14 cellular contexts compared by ENCODE assay signal in the genomic region with DNA sequence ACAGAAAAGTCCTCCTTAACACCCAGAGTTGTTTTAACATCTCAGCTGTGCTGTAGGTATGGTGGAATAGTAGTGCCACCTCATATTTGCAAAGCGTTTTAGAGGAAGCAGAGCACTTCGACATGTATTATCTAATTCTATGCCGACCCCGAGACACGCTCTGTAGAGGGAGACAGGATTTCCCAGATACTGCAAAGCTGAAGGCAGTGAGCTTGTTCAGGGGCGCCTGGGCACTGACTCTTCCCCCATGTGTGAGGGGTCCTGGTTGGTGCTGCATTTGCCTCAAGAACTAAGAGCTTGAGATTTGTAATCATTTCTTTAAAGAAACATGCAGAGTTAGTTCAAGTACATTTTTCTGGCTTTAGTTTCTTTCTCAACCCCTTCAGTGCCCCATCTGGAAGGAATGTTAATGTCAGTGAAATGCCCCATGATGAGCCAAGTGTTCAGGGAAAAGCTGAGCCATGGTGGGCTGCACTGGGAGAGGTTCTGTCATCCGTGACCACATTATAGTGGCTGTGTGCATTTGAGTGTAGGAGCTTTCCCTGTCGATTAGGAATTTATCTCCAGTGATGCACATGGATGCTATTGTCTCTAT.
DNase-seq lines count a peak whose midpoint lies in the region; ATAC-seq and TF ChIP-seq lines count a peak whose summit lies in the region.
"Had no signal": no experiment of that assay in that cellular context is flagged by ENCODE, and none has a peak within 500 bp of the region (broad histone marks: within the 10 kb centered on the region; RNA-seq: fewer than 3 reads in every experiment).

No MANE protein-coding gene starts in this region.

- no peak overlapping the region for H3K9ac ChIP-seq in neural progenitor cell

- peak; percentile 16 for DNase-seq in EL
- DNase-seq in RPMI7951 (ENCODE audit: low read depth): peak; percentile 13
- peak; percentile 10 for DNase-seq in fibroblast of mammary gland (ENCODE audit: low read depth)
- peak; percentile 44 for DNase-seq in neural progenitor cell (ENCODE audit: low spot score)
- DNase-seq in Calu3: no peak
- DNase-seq in T-helper 2 cell: no peak
- DNase-seq: activated CD4-positive, CD25-positive, alpha-beta regulatory T cell treated with anti-CD3 and anti-CD28 coated beads, Interleukin-2, amount 50 U/mL, for 72 hours; activated gamma-delta T cell; dermis blood vessel endothelial cell; hypothalamus; NCI-H345; uterus had no signal

- H3K36me3 Mint-ChIP-seq in neural progenitor cell: no peaks in the 10 kb centered on the region
- H3K36me3 Mint-ChIP-seq in Calu3 (ENCODE audit: insufficient read depth, unreplicated experiment): no peaks in the 10 kb centered on the region

- H3K27ac ChIP-seq in neural progenitor cell: no peak overlapping the region
- H3K27ac ChIP-seq: uterus had no signal

- H3K27me3 Mint-ChIP-seq in neural progenitor cell (ENCODE audit: insufficient read depth, low read depth): peaks cover 4% of the 10 kb centered on the region
- H3K27me3 Mint-ChIP-seq in Calu3 (ENCODE audit: unreplicated experiment): no peaks in the 10 kb centered on the region

- peak; percentile 17 for TF ChIP-seq CTCF in fibroblast of mammary gland (conservative IDR thresholded peaks at IDR 0.05; ENCODE audit: control insufficient read depth, insufficient read depth, low read depth, low read length)
- TF ChIP-seq CTCF in neural progenitor cell (IDR thresholded peaks at IDR 0.05): peak; percentile 51
- TF ChIP-seq CTCF in Calu3 (IDR thresholded peaks at IDR 0.05; ENCODE audit: unreplicated experiment): no peak

- H4K20me1 ChIP-seq in neural progenitor cell (ENCODE audit: low read depth): no peaks in the 10 kb centered on the region

- H3K27ac Mint-ChIP-seq in neural progenitor cell (no peak overlapping the region), Calu3 (ENCODE audit: unreplicated experiment) (no peak overlapping the region)

- intact Hi-C loops in Calu3 (cut with micrococcal nuclease; ENCODE audit: unreplicated experiment): no loop called here

- H3K9me3 Mint-ChIP-seq in neural progenitor cell (peaks cover 4% of the 10 kb centered on the region), Calu3 (ENCODE audit: low read depth, unreplicated experiment) (no peaks in the 10 kb centered on the region)

- CTCF ChIA-PET in Calu3 (lab: Charles Lee): interaction anchor here (0.6 to 1.3 kb wide), 2 partner anchors 16 to 211 kb away, joined by 4 to 6 read pairs; no protein-coding TSS in a partner anchor

- H3K4me3 ChIP-seq in fibroblast of mammary gland (ENCODE audit: control insufficient read depth, low read depth, low read length): no peak overlapping the region
- H3K4me3 ChIP-seq in neural progenitor cell: no peak overlapping the region
- H3K4me3 ChIP-seq: uterus had no signal

- H3K79me2 ChIP-seq in neural progenitor cell (ENCODE audit: low read depth): no peaks in the 10 kb centered on the region

- H3K4me3 Mint-ChIP-seq in neural progenitor cell (no peak overlapping the region), Calu3 (ENCODE audit: low read depth, unreplicated experiment) (no peak overlapping the region)

- no peaks in the 10 kb centered on the region for H3K36me3 ChIP-seq in neural progenitor cell
- H3K36me3 ChIP-seq: uterus had no signal

- BruUV-seq in Calu3 (replicated peaks; lab: Mats Ljungman, UMichigan): no TSS peak

- ATAC-seq in HG02884 (IDR thresholded peaks at IDR 0.05; ENCODE audit: unreplicated experiment): no peak
- no peak for ATAC-seq in HG02885 (IDR thresholded peaks at IDR 0.05; ENCODE audit: poor library complexity, unreplicated experiment)

- no peaks in the 10 kb centered on the region for H3K9me3 ChIP-seq in neural progenitor cell (ENCODE audit: low read depth)
- H3K9me3 ChIP-seq: uterus had no signal

- no peaks in the 10 kb centered on the region for H3K27me3 ChIP-seq in neural progenitor cell
- H3K27me3 ChIP-seq: uterus had no signal

- peaks cover 2% of the 10 kb centered on the region for H3F3A ChIP-seq in neural progenitor cell (ENCODE audit: low read depth)

- peaks cover 3% of the 10 kb centered on the region for H3K4me1 ChIP-seq in neural progenitor cell
- H3K4me1 ChIP-seq: uterus had no signal

- H3K4me2 ChIP-seq in neural progenitor cell: no peak overlapping the region

- peak overlapping the region; percentile 73 for H2AFZ ChIP-seq in neural progenitor cell (replicated peaks)

- H3K4me1 Mint-ChIP-seq in neural progenitor cell: peaks cover 6% of the 10 kb centered on the region
- H3K4me1 Mint-ChIP-seq in Calu3 (ENCODE audit: low read depth, unreplicated experiment): peaks cover 5% of the 10 kb centered on the region

Comparison
In these comparisons a context has a peak if more than half of its experiments do, and no peak if none do; other contexts are left out.
1. DNase-seq: peak in EL (single experiment), RPMI7951 (single experiment), fibroblast of mammary gland (single experiment) and neural progenitor cell (single experiment); none in Calu3 (single experiment) and T-helper 2 cell (0 of 5).